In the genomic region with DNA sequence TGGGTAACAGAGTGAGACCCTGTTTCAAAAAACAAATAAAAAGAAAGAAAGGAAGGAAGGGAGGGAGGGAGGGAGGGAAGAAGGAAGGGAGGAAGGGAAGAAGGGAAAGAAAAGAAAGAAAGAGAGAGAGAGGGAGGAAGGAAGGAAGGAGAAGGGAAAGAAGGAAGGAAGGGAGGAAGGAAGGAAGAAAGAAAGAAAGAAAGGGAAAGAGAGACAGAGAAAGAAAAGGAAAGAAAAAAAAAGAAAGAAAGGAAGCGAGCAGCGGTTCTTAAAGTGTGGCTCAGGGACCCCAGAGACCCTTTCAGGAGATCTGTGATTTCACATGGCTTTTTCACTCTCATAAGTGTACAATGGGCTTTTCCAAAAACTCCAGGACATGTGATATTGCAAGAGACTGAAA, we compare ENCODE assay signal across 29 cellular contexts. TPM values are rescaled to one million over a fixed set of nuclear protein-coding genes. Genes with fewer than 3 reads are reported as not detected.
"Had no signal": no experiment of that assay in that cellular context is flagged by ENCODE, and none has a peak within 500 bp of the region (broad histone marks: within the 10 kb centered on the region; RNA-seq: fewer than 3 reads in every experiment).

No MANE protein-coding gene starts in this region.

- H3K9me3 ChIP-seq: stomach, suprapubic skin, testis, thoracic aorta, thyroid gland, tibial artery, transverse colon, upper lobe of left lung, upper lobe of right lung, uterus, vagina had no signal

- DNase-seq: stimulated activated CD4-positive, alpha-beta T cell treated with anti-CD3 and anti-CD28 coated beads, Interleukin-2, amount 100 ng/mL, for 48 hours; stimulated activated CD4-positive, alpha-beta T cell treated with anti-CD3 and anti-CD28 coated beads, Interleukin-4, amount 100 ng/mL, for 1 hour; stimulated activated CD4-positive, alpha-beta T cell treated with anti-CD3 and anti-CD28 coated beads, Interleukin-4, amount 100 ng/mL, for 24 hours; stimulated activated CD4-positive, alpha-beta T cell treated with anti-CD3 and anti-CD28 coated beads, Interleukin-4, amount 100 ng/mL, for 4 hours; stimulated activated CD8-positive, alpha-beta memory T cell treated with anti-CD3 and anti-CD28 coated beads, Interleukin-4, amount 100 ng/mL, for 48 hours; stimulated activated naive B cell treated with anti-CD40 and anti-IgM and Interleukin-4, amounts not matched to agents 10 μg/mL and 1 μg/mL and 100 μg/mL, for 72 hours; stimulated activated naive CD4-positive, alpha-beta T cell; stimulated activated naive CD4-positive, alpha-beta T cell treated with Interleukin-2 at 50 U/mL for 16 hours; stimulated activated naive CD8-positive, alpha-beta T cell treated with anti-CD3 and anti-CD28 coated beads, Interleukin-15, amount 100 ng/mL, for 72 hours; stimulated activated naive CD8-positive, alpha-beta T cell treated with anti-CD3 and anti-CD28 coated beads, Interleukin-15, Interleukin-2, amounts not matched to agents 100 U/mL and 50 U/mL, for 24 hours; stomach; substantia nigra; testis; thyroid gland; tibial artery; transverse colon; trophoblast cell; upper lobe of left lung; upper lobe of right lung; uterus had no signal

- H3K27ac ChIP-seq: stomach, suprapubic skin, testis, thoracic aorta, thyroid gland, tibial artery, tibial nerve, transverse colon, upper lobe of left lung, upper lobe of right lung, uterus, vagina had no signal

- H3K4me1 ChIP-seq: testis, thyroid gland, tibial artery, transverse colon, upper lobe of right lung, uterus, vagina had no signal

- ATAC-seq: stimulated activated effector memory CD8-positive, alpha-beta T cell treated with anti-CD3 and anti-CD28 coated beads, Interleukin-12 subunit alpha, Interleukin-12 subunit beta, amount 100 ng/mL, for 72 hours; stimulated activated memory B cell treated with anti-CD40 and anti-IgM and Interleukin-4, amounts not matched to agents 10 μg/mL and 1 μg/mL and 100 μg/mL, for 72 hours; stimulated activated naive B cell treated with anti-CD40 and anti-IgM and Interleukin-4, amounts not matched to agents 10 μg/mL and 1 μg/mL and 100 μg/mL, for 72 hours; stimulated activated naive CD8-positive, alpha-beta T cell treated with anti-CD3 and anti-CD28 coated beads, Interleukin-15, amount 100 ng/mL, for 72 hours; stimulated activated naive CD8-positive, alpha-beta T cell treated with anti-CD3 and anti-CD28 coated beads, Interleukin-15, Interleukin-2, amounts not matched to agents 100 U/mL and 50 U/mL, for 24 hours had no signal

- H3K27me3 ChIP-seq: stomach, suprapubic skin, testis, thyroid gland, tibial artery, tibial nerve, transverse colon, upper lobe of left lung, upper lobe of right lung, uterus, vagina had no signal

- H3K36me3 ChIP-seq: uterus had no signal

- FAIRE-seq: urothelium cell line had no signal

- H3K4me3 ChIP-seq: stomach, suprapubic skin, testis, thoracic aorta, thyroid gland, tibial artery, tibial nerve, transverse colon, upper lobe of left lung, upper lobe of right lung, uterus, vagina had no signal

RNA-seq across cellular contexts. Expression of gene SRRM5, which starts 37.6 kb away (rescaled TPM):
- total RNA-seq: stomach, temporal lobe, urinary bladder had no signal
